8 cellular contexts compared by ENCODE assay signal in the genomic region with DNA sequence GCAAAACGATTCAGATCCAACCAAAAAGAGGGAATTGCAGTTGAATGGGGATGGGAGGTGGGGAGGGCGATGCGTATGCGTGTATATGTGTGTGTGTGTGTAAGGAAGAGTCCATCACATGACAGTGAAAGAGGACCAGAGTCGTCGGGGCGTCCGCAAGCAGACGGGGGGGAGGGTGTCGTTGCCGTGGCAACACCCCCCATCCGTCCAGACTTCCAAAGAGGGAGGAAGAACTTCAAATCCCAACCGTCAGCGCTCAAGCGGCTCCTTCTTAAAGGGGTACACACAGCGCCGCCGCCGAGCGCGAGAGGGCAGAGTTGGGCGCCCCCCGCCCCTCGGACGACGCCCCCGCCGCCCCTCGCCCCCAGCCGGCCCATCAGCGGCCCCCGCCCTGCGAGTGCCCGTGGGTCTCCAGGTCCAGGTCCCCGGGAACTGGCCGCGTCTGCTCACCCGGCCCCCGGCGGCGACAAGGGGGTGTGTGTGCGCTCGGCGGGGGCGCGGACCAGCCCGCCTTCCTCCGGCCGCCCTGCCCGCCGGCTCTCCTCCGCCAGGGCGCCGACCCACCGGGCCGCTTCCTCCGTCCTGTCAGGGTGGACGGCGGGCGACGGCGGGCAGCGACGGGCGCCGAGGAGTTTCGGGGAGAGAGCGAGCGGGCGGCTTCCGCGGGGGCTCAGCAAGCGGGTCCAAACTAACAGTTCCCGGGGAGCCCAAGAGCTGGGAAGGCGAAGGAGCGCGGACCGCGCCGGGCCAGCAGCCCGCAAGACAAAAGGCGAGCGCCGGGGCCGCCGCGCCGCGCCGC. TPM values are rescaled to one million over a fixed set of nuclear protein-coding genes. Genes with fewer than 3 reads are reported as not detected.
DNase-seq lines count a peak whose midpoint lies in the region; ATAC-seq, FAIRE-seq and TF ChIP-seq lines count a peak whose summit lies in the region.

No MANE protein-coding gene starts in this region.

- H3K4me3 Mint-ChIP-seq in natural killer cell treated with Interleukin-12 subunit alpha and Interleukin-12 subunit beta and Interleukin-15 and Interleukin-18, amount 100 ng/mL, for 72 hours, result peak overlapping the region; percentile 97

- H3K27me3 ChIP-seq in KMS-11 (ENCODE audit: insufficient read depth, low read depth) (no peaks in the 10 kb centered on the region), thoracic aorta (replicated peaks; ENCODE audit: insufficient read depth) (no peaks in the 10 kb centered on the region)

- H3K4me2 ChIP-seq in KMS-11, result peak overlapping the region; percentile 69; the same call in 1 of the 2 replicates

- H3K4me3 ChIP-seq in KMS-11 (IDR thresholded peaks at IDR 0.05; ENCODE audit: insufficient read depth, low read depth, low read length), result no peak overlapping the region
- peak overlapping the region; percentile 67 for H3K4me3 ChIP-seq in fibroblast of villous mesenchyme (ENCODE audit: low read depth, low read length)
- H3K4me3 ChIP-seq in thoracic aorta, result peak overlapping the region; percentile 98

- H3K4me1 ChIP-seq in KMS-11 (ENCODE audit: low read depth, poor library complexity, severe bottlenecking) (peaks cover 18% of the 10 kb centered on the region), thoracic aorta (ENCODE audit: control insufficient read depth in 1 of 2, low read depth in 2 of 2) (peaks cover 7 to 16% of the 10 kb centered on the region in 2 donors)

- no peaks in the 10 kb centered on the region for H4K20me1 ChIP-seq in KMS-11 (ENCODE audit: insufficient read depth)

- H3K9ac ChIP-seq in KMS-11, result peak overlapping the region; percentile 86

- H3K79me2 ChIP-seq in KMS-11 (ENCODE audit: insufficient read depth, low read depth), result peaks cover 47% of the 10 kb centered on the region

- ATAC-seq in GM21786 (IDR thresholded peaks at IDR 0.05; ENCODE audit: unreplicated experiment) (peak; percentile 20), thoracic aorta (ENCODE audit: insufficient number of reproducible peaks, low FRiP score, low read depth) (no peak)
- peak; percentile 3 to 28 for ATAC-seq in natural killer cell treated with Interleukin-12 subunit alpha and Interleukin-12 subunit beta and Interleukin-15 and Interleukin-18, amount 100 ng/mL, for 72 hours

- FAIRE-seq in RCC 7860 (lab: Jason Lieb, UNC), result no peak

- DNase-seq in DMS79 (lab: John Stamatoyannopoulos, UW) (peak; percentile 19), RCC 7860 (ENCODE audit: low spot score) (peak; percentile 69), activated gamma-delta T cell treated with Interleukin-2 at 50 U/mL for 16 hours (peak; percentile 32), fibroblast of villous mesenchyme (ENCODE audit: low read depth) (peak; percentile 82), thoracic aorta (ENCODE audit: low spot score) (no peak)
- peak; percentile 68 for DNase-seq in natural killer cell treated with Interleukin-12 subunit alpha and Interleukin-12 subunit beta and Interleukin-15 and Interleukin-18, amount 100 ng/mL, for 72 hours (ENCODE audit: low spot score)

- peak overlapping the region; percentile 57 for H2AFZ ChIP-seq in KMS-11 (ENCODE audit: low read depth)

- H3K27me3 Mint-ChIP-seq in natural killer cell treated with Interleukin-12 subunit alpha and Interleukin-12 subunit beta and Interleukin-15 and Interleukin-18, amount 100 ng/mL, for 72 hours, result peaks cover 3 to 13% of the 10 kb centered on the region in 2 donors

- no peak for TF ChIP-seq CTCF in KMS-11 (conservative IDR thresholded peaks at IDR 0.05; ENCODE audit: low read depth, low read length)
- TF ChIP-seq CTCF in fibroblast of villous mesenchyme (IDR thresholded peaks at IDR 0.05; ENCODE audit: insufficient read depth, low read depth, low read length), result no peak
- TF ChIP-seq CTCF in thoracic aorta (IDR thresholded peaks at IDR 0.05), result no peak

- H3K27ac ChIP-seq in KMS-11, result peak overlapping the region; percentile 80
- peak overlapping the region; percentile 86 to 89 for H3K27ac ChIP-seq in thoracic aorta

- H3K9me3 Mint-ChIP-seq in natural killer cell treated with Interleukin-12 subunit alpha and Interleukin-12 subunit beta and Interleukin-15 and Interleukin-18, amount 100 ng/mL, for 72 hours, result no peaks in the 10 kb centered on the region

- H3K36me3 ChIP-seq in KMS-11 (ENCODE audit: insufficient read depth), result no peaks in the 10 kb centered on the region
- no peaks in the 10 kb centered on the region for H3K36me3 ChIP-seq in thoracic aorta

- H3K36me3 Mint-ChIP-seq in natural killer cell treated with Interleukin-12 subunit alpha and Interleukin-12 subunit beta and Interleukin-15 and Interleukin-18, amount 100 ng/mL, for 72 hours, result no peaks in the 10 kb centered on the region

- peaks cover 15 to 44% of the 10 kb centered on the region in 2 donors for H3K4me1 Mint-ChIP-seq in natural killer cell treated with Interleukin-12 subunit alpha and Interleukin-12 subunit beta and Interleukin-15 and Interleukin-18, amount 100 ng/mL, for 72 hours (ENCODE audit: low read depth in 2 of 2)

- no peaks in the 10 kb centered on the region for H3K9me3 ChIP-seq in thoracic aorta

- peak overlapping the region; percentile 81 to 83 for H3K27ac Mint-ChIP-seq in natural killer cell treated with Interleukin-12 subunit alpha and Interleukin-12 subunit beta and Interleukin-15 and Interleukin-18, amount 100 ng/mL, for 72 hours

RNA-seq across cellular contexts. Expression of a gene that starts 0.7 kb away (rescaled TPM):
- 14.2 and 19.4 TPM in 2 replicates for total RNA-seq in fibroblast of villous mesenchyme
- 10 to 100 TPM; 12.9 to 14.9 TPM for total RNA-seq in natural killer cell treated with Interleukin-12 subunit alpha and Interleukin-12 subunit beta and Interleukin-15 and Interleukin-18, amount 100 ng/mL, for 72 hours
- total RNA-seq in thoracic aorta, result 10 to 100 TPM; 10.4 to 39.4 TPM
